9 cellular contexts compared by ENCODE assay signal in genomic region chr17:142102-142661, GRCh38. TPM values are rescaled to one million over a fixed set of nuclear protein-coding genes. Genes with fewer than 3 reads are reported as not detected.
A peak's percentile ranks its signal among the peaks of the same experiment; 100 is the strongest.
DNase-seq lines count a peak whose midpoint lies in the region; ATAC-seq and TF ChIP-seq lines count a peak whose summit lies in the region.
"Had no signal": no experiment of that assay in that cellular context is flagged by ENCODE, and none has a peak within 500 bp of the region (broad histone marks: within the 10 kb centered on the region; RNA-seq: fewer than 3 reads in every experiment).

No MANE protein-coding gene starts in this region.

- peaks cover 7% of the 10 kb centered on the region for H3K27me3 Mint-ChIP-seq in glutamatergic neuron (ENCODE audit: unreplicated experiment)

- no peaks in the 10 kb centered on the region for H3K36me3 ChIP-seq in esophagus muscularis mucosa

- peaks cover 4% of the 10 kb centered on the region for H3K9me3 Mint-ChIP-seq in glutamatergic neuron (ENCODE audit: unreplicated experiment)

- H3K4me1 ChIP-seq in esophagus muscularis mucosa = peaks cover 3 to 13% (median 8%) of the 10 kb centered on the region in 4 donors

- H3K4me3 Mint-ChIP-seq in glutamatergic neuron (ENCODE audit: unreplicated experiment) = no peak overlapping the region

- TF ChIP-seq CTCF in glutamatergic neuron (IDR thresholded peaks at IDR 0.05; ENCODE audit: partially characterized antibody, unreplicated experiment) (no peak), esophagus muscularis mucosa (IDR thresholded peaks at IDR 0.05) (no peak)

- TF ChIP-seq POLR2A in esophagus muscularis mucosa (IDR thresholded peaks at IDR 0.05; ENCODE audit: low read depth) = no peak

- H3K36me3 Mint-ChIP-seq in glutamatergic neuron (ENCODE audit: unreplicated experiment) = no peaks in the 10 kb centered on the region

- no peak overlapping the region for H3K27ac Mint-ChIP-seq in glutamatergic neuron (ENCODE audit: unreplicated experiment)

- intact Hi-C loops in esophagus muscularis mucosa (cut with DNase I) = no loop called here

- H3K27ac ChIP-seq in esophagus muscularis mucosa (replicated peaks in 1 of 4) = no peak overlapping the region

- no peaks in the 10 kb centered on the region for H3K4me1 Mint-ChIP-seq in glutamatergic neuron (ENCODE audit: low read depth, unreplicated experiment)

- H3K27me3 ChIP-seq in esophagus muscularis mucosa = peaks cover 0 to 11% (median 0%) of the 10 kb centered on the region in 4 donors

- H3K4me3 ChIP-seq in esophagus muscularis mucosa = no peak overlapping the region

- 89% methylated on average over 23 of the region's 23 CpGs for WGBS in esophagus muscularis mucosa

- DNase-seq in SIG-M5 treated with dmso at 0.1 percent for 504 hours (lab: John Stamatoyannopoulos, UW; ENCODE audit: unreplicated experiment) = peak; percentile 37
- DNase-seq in SIG-M5 (lab: John Stamatoyannopoulos, UW) = no peak
- peak; percentile 85 for DNase-seq in SW480 (ENCODE audit: low spot score)
- peak; percentile 40 for DNase-seq in glutamatergic neuron
- peak; percentile 25 to 33 for DNase-seq in stimulated activated CD8-positive, alpha-beta memory T cell treated with anti-CD3 and anti-CD28 coated beads, Interleukin-2, amount 100 ng/mL, for 48 hours (ENCODE audit: low read depth in 2 of 2)
- no peak for DNase-seq in esophagus muscularis mucosa (ENCODE audit: extremely low spot score)
- DNase-seq in midbrain (lab: John Stamatoyannopoulos, UW) = no peak

- no peaks in the 10 kb centered on the region for H3K9me3 ChIP-seq in esophagus muscularis mucosa

- ATAC-seq in HG02981 (IDR thresholded peaks at IDR 0.05; ENCODE audit: unreplicated experiment) = no peak

- TF ChIP-seq EP300 in esophagus muscularis mucosa (IDR thresholded peaks at IDR 0.05) = no peak

RNA-seq across cellular contexts. Expression of gene SCGB1C2, which starts 4.8 kb away (rescaled TPM):
- total RNA-seq in glutamatergic neuron (ENCODE audit: unreplicated experiment) (not detected), esophagus muscularis mucosa (not detected)
- total RNA-seq: urinary bladder had no signal

RNA-seq across cellular contexts. Expression of gene DOC2B, which starts 39.3 kb away (rescaled TPM):
- total RNA-seq in glutamatergic neuron (ENCODE audit: unreplicated experiment) = 109 TPM
- 10 to 100 TPM; 10.4 to 18.0 (median 14.6) TPM for total RNA-seq in esophagus muscularis mucosa

Comparison
In these comparisons a context has a peak if more than half of its experiments do, and no peak if none do; other contexts are left out.
1. DNase-seq: peak in SIG-M5 treated with dmso at 0.1 percent for 504 hours (single experiment), SW480 (single experiment), glutamatergic neuron (single experiment) and stimulated activated CD8-positive, alpha-beta memory T cell treated with anti-CD3 and anti-CD28 coated beads, Interleukin-2, amount 100 ng/mL, for 48 hours (2 of 2); none in SIG-M5 (single experiment), esophagus muscularis mucosa (single experiment) and midbrain (single experiment).